ENCODE assay signal across 6 cellular contexts in genomic region chr5:124890442-124890841, GRCh38.
A peak's percentile ranks its signal among the peaks of the same experiment; 100 is the strongest.
DNase-seq lines count a peak whose midpoint lies in the region; ATAC-seq, FAIRE-seq and TF ChIP-seq lines count a peak whose summit lies in the region.
"Not testable (repeated sequence)": the region's sequence is repeated elsewhere in the genome, so short reads cannot be mapped to it uniquely, and the experiment has no call there.

No MANE protein-coding gene starts in this region.

- not testable (repeated sequence) for H3K9me3 ChIP-seq in HEK293 (ENCODE audit: control insufficient read depth, insufficient read depth, low read depth, low read length); K562 (replicated peaks; ENCODE audit: control insufficient read depth, insufficient read depth, low read depth, low read length)

- not testable (repeated sequence) for H3K79me2 ChIP-seq in K562 (ENCODE audit: control insufficient read depth, insufficient read depth, low read length)

- H3K4me2 ChIP-seq in K562 (ENCODE audit: insufficient read depth, low read length): not testable (repeated sequence)

- no CpG with 5 or more reads among the region's 4 CpGs for WGBS in K562 (ENCODE audit: insufficient coverage, low coverage, missing lambda C conversion rate)

- FAIRE-seq in K562 (lab: Jason Lieb, UNC): not testable (repeated sequence)

- ATAC-seq in GM18867 (IDR thresholded peaks at IDR 0.05; ENCODE audit: unreplicated experiment): peak; percentile 46
- ATAC-seq in HG02938 (IDR thresholded peaks at IDR 0.05; ENCODE audit: unreplicated experiment): peak; percentile 47
- not testable (repeated sequence) for ATAC-seq in K562

- in situ Hi-C loops in K562 (cut with MboI): not testable (repeated sequence)

- TF ChIP-seq RAD21 in K562 (CRISPR knock-in tag; conservative IDR thresholded peaks at IDR 0.05 in 1 of 2, IDR thresholded peaks at IDR 0.05 in 1 of 2): not testable (repeated sequence)

- not testable (repeated sequence) for H2AFZ ChIP-seq in K562 (ENCODE audit: low read depth, low read length)

- TF ChIP-seq POLR2A in K562 (conservative IDR thresholded peaks at IDR 0.05): not testable (repeated sequence)

- TF ChIP-seq EP300 in K562 (IDR thresholded peaks at IDR 0.05; ENCODE audit: low read length): not testable (repeated sequence)

- not testable (repeated sequence) for H3K36me3 ChIP-seq in HEK293 (ENCODE audit: control insufficient read depth in 2 of 2, insufficient read depth in 1 of 2, low read length in 2 of 2); K562 (ENCODE audit: control insufficient read depth, insufficient read depth, low read length)

- CTCF ChIA-PET in HEK293 (lab: Yijun Ruan, JAX); K562 (lab: Yijun Ruan, JAX; ENCODE audit: low intra/inter-chr PET ratio): not testable (repeated sequence)

- H3K4me1 ChIP-seq in HEK293 (ENCODE audit: control insufficient read depth, insufficient read depth, low read length): peaks cover 34% of the 10 kb centered on the region
- not testable (repeated sequence) for H3K4me1 ChIP-seq in K562 (replicated peaks in 1 of 2; ENCODE audit: control insufficient read depth in 2 of 2, insufficient read depth in 2 of 2, low read length in 2 of 2)

- not testable (repeated sequence) for H4K20me1 ChIP-seq in K562 (replicated peaks; ENCODE audit: control insufficient read depth, insufficient read depth, low read length)

- TF ChIP-seq CTCF in HEK293 (tag by site-specific recombination; IDR thresholded peaks at IDR 0.05); VCaP (conservative IDR thresholded peaks at IDR 0.05); K562 (IDR thresholded peaks at IDR 0.05 in 2 of 3, conservative IDR thresholded peaks at IDR 0.05 in 1 of 3; ENCODE audit: insufficient read depth in 2 of 3, low read depth in 1 of 3, low read length in 3 of 3): not testable (repeated sequence)

- not testable (repeated sequence) for H3K27ac ChIP-seq in HEK293 (ENCODE audit: extremely low read depth, low read depth, low read length); K562 (ENCODE audit: extremely low read depth, low read depth, low read length)
- peak overlapping the region; percentile 79; the same call in 1 of the 2 replicates for H3K27ac ChIP-seq in VCaP

- BruUV-seq in K562 (replicated peaks; lab: Mats Ljungman, UMichigan): not testable (repeated sequence)

- POLR2A ChIA-PET in HEK293 (lab: Yijun Ruan, JAX); K562 (lab: Yijun Ruan, JAX): not testable (repeated sequence)

- not testable (repeated sequence) for H3K9ac ChIP-seq in K562 (ENCODE audit: insufficient read depth in 1 of 2, low read depth in 2 of 2, low read length in 2 of 2)

- peak; percentile 21 for DNase-seq in NCI-H69 (lab: John Stamatoyannopoulos, UW)
- DNase-seq in K562 (ENCODE audit: extremely low read depth in 1 of 4, low spot score in 3 of 4): not testable (repeated sequence)

- intact Hi-C loops in K562 (cut with micrococcal nuclease): not testable (repeated sequence)

- H3K9me1 ChIP-seq in K562 (ENCODE audit: control insufficient read depth, insufficient read depth, low read length): not testable (repeated sequence)

- not testable (repeated sequence) for H3K4me3 ChIP-seq in HEK293 (ENCODE audit: low read depth, low read length); K562

- not testable (repeated sequence) for H3K27me3 ChIP-seq in K562 (ENCODE audit: control insufficient read depth in 2 of 2, insufficient read depth in 2 of 2, low read length in 2 of 2)

TF ChIP-seq in HEK293, 187 proteins besides CTCF, POLR2A, EP300 and RAD21:
- TF ChIP-seq ZNF558 (tag by site-specific recombination; IDR thresholded peaks at IDR 0.05) (0 out of 2 replicates have a peak, but pooled peaks have one; percentile 38), ZNF366 (tag by site-specific recombination; conservative IDR thresholded peaks at IDR 0.05) (peak; percentile 59; the same call in 1 of the 2 replicates)

TF ChIP-seq in K562, 482 proteins besides CTCF, POLR2A, EP300 and RAD21:
- peak; percentile 53 for TF ChIP-seq ZNF512 (tag; IDR thresholded peaks at IDR 0.05)
